In genomic region chr5:177319913-177320588, GRCh38 we compare ENCODE assay signal across 25 cellular contexts. TPM values are rescaled to one million over a fixed set of nuclear protein-coding genes. Genes with fewer than 3 reads are reported as not detected.
A peak's percentile ranks its signal among the peaks of the same experiment; 100 is the strongest.
DNase-seq lines count a peak whose midpoint lies in the region; ATAC-seq, FAIRE-seq and TF ChIP-seq lines count a peak whose summit lies in the region.
"Had no signal": no experiment of that assay in that cellular context is flagged by ENCODE, and none has a peak within 500 bp of the region (broad histone marks: within the 10 kb centered on the region; RNA-seq: fewer than 3 reads in every experiment).

No MANE protein-coding gene starts in this region.

- BruUV-seq in GM12878 (replicated peaks; lab: Mats Ljungman, UMichigan), result no TSS peak

- no peaks in the 10 kb centered on the region for H3K9me3 Mint-ChIP-seq in activated T-cell treated with anti-CD3 and anti-CD28 coated beads, Interleukin-2, amount 50 U/mL, for 4 hours
- H3K9me3 Mint-ChIP-seq in chondrocyte (ENCODE audit: low read depth), result no peaks in the 10 kb centered on the region

- CTCF ChIA-PET in GM12878 (lab: Yijun Ruan, JAX), result interaction anchor here (0.8 to 5.8 kb wide), 11 partner anchors 11 to 206 kb away, joined by 3 to 88 read pairs (median 5); no protein-coding TSS in a partner anchor

- no peak overlapping the region for H3K27ac Mint-ChIP-seq in chondrocyte (ENCODE audit: unreplicated experiment)
- H3K27ac Mint-ChIP-seq: activated naive CD8-positive, alpha-beta T cell; B cell had no signal

- TF ChIP-seq RAD21 in GM12878 (IDR thresholded peaks at IDR 0.05; ENCODE audit: insufficient read depth, low read depth, low read length), result no peak

- H3K27ac ChIP-seq in DND-41 (ENCODE audit: low read length) (no peak overlapping the region), GM12878 (ENCODE audit: control insufficient read depth, insufficient read depth) (no peak overlapping the region), neutrophil (peak overlapping the region; percentile 74)
- H3K27ac ChIP-seq: A549, gastrocnemius medialis, GM23248, ovary had no signal

- no peak overlapping the region for H3K4me3 ChIP-seq in DND-41 (ENCODE audit: low read depth in 1 of 2, low read length in 2 of 2)
- H3K4me3 ChIP-seq in GM12878, result no peak overlapping the region
- H3K4me3 ChIP-seq in neutrophil (ENCODE audit: low read depth in 1 of 2, low read length in 1 of 2), result peak overlapping the region in 1 of 2 experiments; percentile 42
- H3K4me3 ChIP-seq: A549, gastrocnemius medialis, GM23248, ovary had no signal

- H4K20me1 ChIP-seq in DND-41 (ENCODE audit: insufficient read depth, low read length) (peaks cover 8% of the 10 kb centered on the region), GM12878 (ENCODE audit: control insufficient read depth, insufficient read depth) (no peaks in the 10 kb centered on the region)

- no peak overlapping the region for H2AFZ ChIP-seq in DND-41 (ENCODE audit: low read depth, low read length)
- no peak overlapping the region for H2AFZ ChIP-seq in GM12878 (ENCODE audit: control insufficient read depth, low read depth, low read length)
- H2AFZ ChIP-seq: GM23248 had no signal

- H3K9me3 ChIP-seq in DND-41 (ENCODE audit: insufficient read depth, low read length, severe bottlenecking) (no peaks in the 10 kb centered on the region), GM12878 (replicated peaks; ENCODE audit: control insufficient read depth, insufficient read depth, low read length) (peaks cover 7% of the 10 kb centered on the region), neutrophil (no peaks in the 10 kb centered on the region)
- H3K9me3 ChIP-seq: A549, gastrocnemius medialis, ovary had no signal

- H3K36me3 ChIP-seq in DND-41 (ENCODE audit: insufficient read depth, low read length) (peaks cover 11% of the 10 kb centered on the region; the same call in 1 of the 2 replicates), GM12878 (ENCODE audit: control insufficient read depth in 2 of 2, insufficient read depth in 2 of 2, low read length in 1 of 2) (peaks cover 0 to 3% of the 10 kb centered on the region in 2 experiments; a peak in 1 of 4 replicates), neutrophil (no peaks in the 10 kb centered on the region)
- H3K36me3 ChIP-seq: gastrocnemius medialis, ovary had no signal

- no peak overlapping the region for H3K4me3 Mint-ChIP-seq in activated T-cell treated with anti-CD3 and anti-CD28 coated beads, Interleukin-2, amount 50 U/mL, for 4 hours
- H3K4me3 Mint-ChIP-seq in chondrocyte (ENCODE audit: unreplicated experiment), result no peak overlapping the region
- H3K4me3 Mint-ChIP-seq: activated naive CD8-positive, alpha-beta T cell; B cell; IgD-negative memory B cell had no signal

- H3K4me2 ChIP-seq in DND-41 (ENCODE audit: insufficient read depth, low read length) (no peak overlapping the region), GM12878 (ENCODE audit: control insufficient read depth, insufficient read depth) (no peak overlapping the region)
- H3K4me2 ChIP-seq: A549 had no signal

- SMC1A ChIA-PET in GM12878 (lab: Charles Lee; ENCODE audit: uncharacterized antibody, unreplicated experiment), result interaction anchor here (1.0 to 3.7 kb wide), 8 partner anchors 8 to 181 kb away, joined by 3 to 23 read pairs (median 5); partner anchors contain the start of gene PFN3

- H3K9ac ChIP-seq in DND-41 (ENCODE audit: low read depth, low read length) (no peak overlapping the region), GM12878 (ENCODE audit: control insufficient read depth, insufficient read depth, low read length) (no peak overlapping the region)
- H3K9ac ChIP-seq: GM23248 had no signal

- DNase-seq in activated T-cell treated with anti-CD3 and anti-CD28 coated beads, Interleukin-2, amount 50 U/mL, for 4 hours, result no peak
- no peak for DNase-seq in activated T-cell treated with anti-CD3 and anti-CD28 coated beads, Interleukin-2, amount 50 U/mL, for 1 hour
- DNase-seq in DND-41 (no peak), GM12878 (ENCODE audit: low read depth, low spot score) (no peak), NCI-H748 treated with DMSO at 0.1 percent for 48 hours (lab: John Stamatoyannopoulos, UW) (no peak), chondrocyte (ENCODE audit: low spot score) (no peak)
- DNase-seq: effector CD8-positive, alpha-beta T cell; EL; gastrocnemius medialis; GM23248; islet precursor cell; NCI-H1436 treated with DMSO at 0.1 percent for 48 hours; NCI-H2171 treated with DMSO at 0.1 percent for 48 hours; NCI-H526; stimulated activated CD4-positive, alpha-beta T cell treated with anti-CD3 and anti-CD28 coated beads, Interleukin-15, amount 100 ng/mL, for 24 hours; T-helper 2 cell had no signal

- no peak for FAIRE-seq in GM12878 (lab: Jason Lieb, UNC)
- FAIRE-seq: A549, D721Med, urothelium cell line had no signal

- no peaks in the 10 kb centered on the region for H3K4me1 ChIP-seq in DND-41 (ENCODE audit: insufficient read depth, low read length)
- peaks cover 10% of the 10 kb centered on the region for H3K4me1 ChIP-seq in GM12878 (ENCODE audit: control insufficient read depth, insufficient read depth, low read length)
- H3K4me1 ChIP-seq in neutrophil (ENCODE audit: control insufficient read depth in 1 of 2, insufficient read depth in 1 of 2, low read depth in 1 of 2, low read length in 1 of 2), result peaks cover 43 to 48% of the 10 kb centered on the region in 2 experiments
- H3K4me1 ChIP-seq: gastrocnemius medialis had no signal

- TF ChIP-seq EP300 in GM12878 (IDR thresholded peaks at IDR 0.05; ENCODE audit: borderline replicate concordance in 1 of 2, control insufficient read depth in 1 of 2, low read depth in 2 of 2, low read length in 2 of 2), result no peak

- POLR2A ChIA-PET in GM12878 (lab: Charles Lee), result interaction anchor here (1.2 to 2.4 kb wide), 2 partner anchors 39 to 59 kb away, joined by 4 to 5 read pairs; partner anchors contain the start of gene RGS14

- peaks cover 17% of the 10 kb centered on the region for H3K4me1 Mint-ChIP-seq in activated T-cell treated with anti-CD3 and anti-CD28 coated beads, Interleukin-2, amount 50 U/mL, for 4 hours (ENCODE audit: low read depth)
- no peaks in the 10 kb centered on the region for H3K4me1 Mint-ChIP-seq in chondrocyte (ENCODE audit: low read depth)

- peak; percentile 27 to 51 for ATAC-seq in activated T-cell treated with anti-CD3 and anti-CD28 coated beads, Interleukin-2, amount 50 U/mL, for 4 hours
- peak; percentile 49; the same call in 2 of the 3 replicates for ATAC-seq in DND-41 (ENCODE audit: insufficient read depth, low read depth)
- peak; percentile 57 for ATAC-seq in GM12878
- ATAC-seq in HG03097 (IDR thresholded peaks at IDR 0.05; ENCODE audit: low FRiP score, unreplicated experiment), result no peak
- ATAC-seq: A549 had no signal

- no peaks in the 10 kb centered on the region for H3K79me2 ChIP-seq in DND-41 (ENCODE audit: insufficient read depth, low read length)
- no peaks in the 10 kb centered on the region for H3K79me2 ChIP-seq in GM12878 (ENCODE audit: control insufficient read depth, insufficient read depth, low read length)

- TF ChIP-seq CTCF in DND-41 (IDR thresholded peaks at IDR 0.05; ENCODE audit: borderline replicate concordance, extremely low read depth, low read length, poor library complexity, severe bottlenecking) (no peak), GM12878 (IDR thresholded peaks at IDR 0.05 in 2 of 3, conservative IDR thresholded peaks at IDR 0.05 in 1 of 3; ENCODE audit: control insufficient read depth in 2 of 3, extremely low read depth in 1 of 3, insufficient read depth in 1 of 3, low read depth in 3 of 3, low read length in 3 of 3) (no peak), neutrophil (IDR thresholded peaks at IDR 0.05) (no peak), chondrocyte (IDR thresholded peaks at IDR 0.05) (no peak)

- 87% methylated on average over 14 of the region's 14 CpGs for WGBS in GM12878 (ENCODE audit: insufficient coverage, insufficient replicate concordance, low lambda C conversion rate, missing lambda C conversion rate)

- in situ Hi-C loops in GM12878 (cut with MboI), result loop anchor here (5.0 kb wide), 1 partner anchor 127 kb away; the partner anchor contains the start of gene PRR7

- RAD21 ChIA-PET in GM12878 (lab: Charles Lee; ENCODE audit: unreplicated experiment), result interaction anchor here (0.8 to 4.8 kb wide), 5 partner anchors 27 to 206 kb away, joined by 3 to 35 read pairs (median 10); no protein-coding TSS in a partner anchor

- no peaks in the 10 kb centered on the region for H3K27me3 Mint-ChIP-seq in activated T-cell treated with anti-CD3 and anti-CD28 coated beads, Interleukin-2, amount 50 U/mL, for 4 hours (ENCODE audit: low read depth)
- no peaks in the 10 kb centered on the region for H3K27me3 Mint-ChIP-seq in chondrocyte (ENCODE audit: low read depth)
- H3K27me3 Mint-ChIP-seq: activated naive CD8-positive, alpha-beta T cell; B cell; IgD-negative memory B cell had no signal

- peaks cover 7% of the 10 kb centered on the region for H3K36me3 Mint-ChIP-seq in activated T-cell treated with anti-CD3 and anti-CD28 coated beads, Interleukin-2, amount 50 U/mL, for 4 hours (ENCODE audit: insufficient read depth)
- H3K36me3 Mint-ChIP-seq in chondrocyte (ENCODE audit: low read depth), result peaks cover 7% of the 10 kb centered on the region

- H3K27me3 ChIP-seq in DND-41 (ENCODE audit: insufficient read depth, low read length, poor library complexity), result no peaks in the 10 kb centered on the region
- H3K27me3 ChIP-seq in GM12878 (replicated peaks in 1 of 2; ENCODE audit: control insufficient read depth in 2 of 2, insufficient read depth in 2 of 2, low read length in 1 of 2), result no peaks in the 10 kb centered on the region
- H3K27me3 ChIP-seq in neutrophil, result no peaks in the 10 kb centered on the region
- H3K27me3 ChIP-seq: gastrocnemius medialis, ovary had no signal

- intact Hi-C loops in GM12878 (cut with micrococcal nuclease; ENCODE audit: unreplicated experiment), result no loop called here

- no peak for TF ChIP-seq POLR2A in GM12878 (IDR thresholded peaks at IDR 0.05; ENCODE audit: low read depth, low read length)

RNA-seq across cellular contexts. Expression of gene MXD3, which starts 8.4 kb away (rescaled TPM):
- 1 to 10 TPM; 3.7 to 5.1 (median 4.3) TPM for total RNA-seq in activated T-cell treated with anti-CD3 and anti-CD28 coated beads, Interleukin-2, amount 50 U/mL, for 4 hours
- 14.3 and 15.7 TPM in 2 replicates for total RNA-seq in GM12878 (2013; cell fraction: nucleolus; rRNA removed)
- total RNA-seq in GM12878 (2014; rRNA removed), result 26.9 and 27.4 TPM in 2 replicates
- total RNA-seq in GM12878 (2014; rRNA removed; fragmentation: Illumina TruSeq; extraction: Trizol), result 3.5 and 3.8 TPM in 2 replicates
- total RNA-seq in GM12878 (2021), result 20.5 and 26.7 TPM in 2 replicates
- polyA plus RNA-seq in GM12878 (2011; ENCODE audit: low read depth), result 2.8 TPM
- 4.1 and 13.3 TPM in 2 replicates for polyA plus RNA-seq in GM12878 (2011; rRNA removed)
- 13.5 and 26.2 TPM in 2 replicates for polyA plus RNA-seq in GM12878 (2011; cell fraction: cytosol; rRNA removed)
- polyA plus RNA-seq in GM12878 (2011; cell fraction: nucleus; rRNA removed), result 63.9 and 69.4 TPM in 2 replicates
- 14.0 and 14.1 TPM in 2 replicates for polyA plus RNA-seq in GM12878 (2012)
- polyA plus RNA-seq in GM12878 (2014; fragmentation: Illumina TruSeq; extraction: Trizol), result 0.79 and 1.7 TPM in 2 replicates
- polyA plus RNA-seq in GM12878 (2014; fragmentation: Nextera tagmentation; extraction: Ambion mirVana), result under 1 TPM; 0.24 to 0.93 TPM
- polyA plus RNA-seq in GM12878 (2014; rRNA removed), result 29.8 and 36.2 TPM in 2 replicates
- polyA plus RNA-seq in GM12878 (2016; fragmentation: Nextera tagmentation; extraction: Ambion mirVana), result 10 to 100 TPM; 13.7 to 15.5 TPM
- 3.0 and 7.4 TPM in 2 replicates for polyA minus RNA-seq in GM12878 (2011; rRNA and poly(A)+ RNA removed)
- polyA minus RNA-seq in GM12878 (2011; cell fraction: cytosol; rRNA and poly(A)+ RNA removed), result 3.8 and 6.5 TPM in 2 replicates
- polyA minus RNA-seq in GM12878 (2011; cell fraction: nucleus; rRNA and poly(A)+ RNA removed), result 9.9 and 20.9 TPM in 2 replicates
- 6.5 to 9.4 TPM (median 8.4 TPM) in 3 replicates for total RNA-seq in chondrocyte

RNA-seq across cellular contexts. Expression of gene PRELID1, which starts 16.5 kb away (rescaled TPM):
- total RNA-seq in activated T-cell treated with anti-CD3 and anti-CD28 coated beads, Interleukin-2, amount 50 U/mL, for 4 hours, result 100 to 1,000 TPM; 293 to 372 (median 302) TPM
- 23.2 and 24.5 TPM in 2 replicates for total RNA-seq in GM12878 (2013; cell fraction: nucleolus; rRNA removed)
- total RNA-seq in GM12878 (2014; rRNA removed) (190 and 251 TPM in 2 replicates), GM12878 (2014; rRNA removed; fragmentation: Illumina TruSeq; extraction: Trizol) (221 and 242 TPM in 2 replicates), GM12878 (2021) (259 and 261 TPM in 2 replicates), chondrocyte (102 to 119 TPM (median 109 TPM) in 3 replicates)
- polyA plus RNA-seq in GM12878 (2011; ENCODE audit: low read depth), result 42.5 TPM
- polyA plus RNA-seq in GM12878 (2011; rRNA removed) (171 and 256 TPM in 2 replicates), GM12878 (2014; fragmentation: Illumina TruSeq; extraction: Trizol) (157 and 248 TPM in 2 replicates), GM12878 (2014; fragmentation: Nextera tagmentation; extraction: Ambion mirVana) (100 to 1,000 TPM in 1 of 2 experiments, 10 to 100 TPM in 1; 30.9 to 106 TPM), GM12878 (2014; rRNA removed) (414 and 449 TPM in 2 replicates), GM12878 (2016; fragmentation: Nextera tagmentation; extraction: Ambion mirVana) (100 to 1,000 TPM; 529 to 584 TPM)
- 352 and 401 TPM in 2 replicates for polyA plus RNA-seq in GM12878 (2011; cell fraction: cytosol; rRNA removed)
- polyA plus RNA-seq in GM12878 (2011; cell fraction: nucleus; rRNA removed), result 123 and 139 TPM in 2 replicates
- polyA plus RNA-seq in GM12878 (2012), result 120 and 141 TPM in 2 replicates
- polyA minus RNA-seq in GM12878 (2011; rRNA and poly(A)+ RNA removed), result 114 and 144 TPM in 2 replicates
- polyA minus RNA-seq in GM12878 (2011; cell fraction: cytosol; rRNA and poly(A)+ RNA removed), result 60.1 and 62.4 TPM in 2 replicates
- 28.7 and 43.0 TPM in 2 replicates for polyA minus RNA-seq in GM12878 (2011; cell fraction: nucleus; rRNA and poly(A)+ RNA removed)

RNA-seq across cellular contexts. Expression of gene RAB24, which starts 16.5 kb away (rescaled TPM):
- 10 to 100 TPM; 26.3 to 29.8 (median 27.5) TPM for total RNA-seq in activated T-cell treated with anti-CD3 and anti-CD28 coated beads, Interleukin-2, amount 50 U/mL, for 4 hours
- 10.2 and 10.5 TPM in 2 replicates for total RNA-seq in GM12878 (2013; cell fraction: nucleolus; rRNA removed)
- total RNA-seq in GM12878 (2014; rRNA removed) (25.7 and 31.0 TPM in 2 replicates), GM12878 (2014; rRNA removed; fragmentation: Illumina TruSeq; extraction: Trizol) (11.9 and 12.1 TPM in 2 replicates), GM12878 (2021) (27.6 and 30.3 TPM in 2 replicates), chondrocyte (31.5 to 37.3 TPM (median 36.7 TPM) in 3 replicates)
- polyA plus RNA-seq in GM12878 (2011; ENCODE audit: low read depth), result 18.3 TPM
- polyA plus RNA-seq in GM12878 (2011; rRNA removed) (15.0 and 22.3 TPM in 2 replicates), GM12878 (2014; fragmentation: Illumina TruSeq; extraction: Trizol) (14.1 and 15.1 TPM in 2 replicates), GM12878 (2014; fragmentation: Nextera tagmentation; extraction: Ambion mirVana) (10 to 100 TPM in 1 of 2 experiments, 1 to 10 TPM in 1; 8.0 to 12.8 TPM), GM12878 (2014; rRNA removed) (44.4 and 50.8 TPM in 2 replicates), GM12878 (2016; fragmentation: Nextera tagmentation; extraction: Ambion mirVana) (10 to 100 TPM; 26.4 to 28.4 TPM)
- 29.7 and 37.0 TPM in 2 replicates for polyA plus RNA-seq in GM12878 (2011; cell fraction: cytosol; rRNA removed)
- polyA plus RNA-seq in GM12878 (2011; cell fraction: nucleus; rRNA removed), result 63.9 and 79.7 TPM in 2 replicates
- polyA plus RNA-seq in GM12878 (2012), result 29.2 and 29.8 TPM in 2 replicates
- 6.9 and 10.0 TPM in 2 replicates for polyA minus RNA-seq in GM12878 (2011; rRNA and poly(A)+ RNA removed)
- polyA minus RNA-seq in GM12878 (2011; cell fraction: cytosol; rRNA and poly(A)+ RNA removed), result 3.6 and 5.7 TPM in 2 replicates
- 9.4 and 16.1 TPM in 2 replicates for polyA minus RNA-seq in GM12878 (2011; cell fraction: nucleus; rRNA and poly(A)+ RNA removed)

RNA-seq across cellular contexts. Expression of gene LMAN2, which starts 31.4 kb away (rescaled TPM):
- total RNA-seq in activated T-cell treated with anti-CD3 and anti-CD28 coated beads, Interleukin-2, amount 50 U/mL, for 4 hours, result 100 to 1,000 TPM; 120 to 129 (median 127) TPM
- total RNA-seq in GM12878 (2013; cell fraction: nucleolus; rRNA removed), result 195 and 213 TPM in 2 replicates
- 184 and 207 TPM in 2 replicates for total RNA-seq in GM12878 (2014; rRNA removed)
- total RNA-seq in GM12878 (2014; rRNA removed; fragmentation: Illumina TruSeq; extraction: Trizol), result 98.9 and 112 TPM in 2 replicates
- total RNA-seq in GM12878 (2021), result 117 and 121 TPM in 2 replicates
- polyA plus RNA-seq in GM12878 (2011; ENCODE audit: low read depth), result 35.5 TPM
- polyA plus RNA-seq in GM12878 (2011; rRNA removed), result 55.9 and 104 TPM in 2 replicates
- 273 and 308 TPM in 2 replicates for polyA plus RNA-seq in GM12878 (2011; cell fraction: cytosol; rRNA removed)
- 210 and 234 TPM in 2 replicates for polyA plus RNA-seq in GM12878 (2011; cell fraction: nucleus; rRNA removed)
- polyA plus RNA-seq in GM12878 (2012), result 139 and 151 TPM in 2 replicates
- polyA plus RNA-seq in GM12878 (2014; fragmentation: Illumina TruSeq; extraction: Trizol), result 84.1 and 178 TPM in 2 replicates
- polyA plus RNA-seq in GM12878 (2014; fragmentation: Nextera tagmentation; extraction: Ambion mirVana), result 10 to 100 TPM in 1 of 2 experiments, 1 to 10 TPM in 1; 2.4 to 11.4 TPM
- 179 and 230 TPM in 2 replicates for polyA plus RNA-seq in GM12878 (2014; rRNA removed)
- 100 to 1,000 TPM; 252 to 264 TPM for polyA plus RNA-seq in GM12878 (2016; fragmentation: Nextera tagmentation; extraction: Ambion mirVana)
- polyA minus RNA-seq in GM12878 (2011; rRNA and poly(A)+ RNA removed), result 197 and 327 TPM in 2 replicates
- 100 and 110 TPM in 2 replicates for polyA minus RNA-seq in GM12878 (2011; cell fraction: cytosol; rRNA and poly(A)+ RNA removed)
- 69.0 and 97.6 TPM in 2 replicates for polyA minus RNA-seq in GM12878 (2011; cell fraction: nucleus; rRNA and poly(A)+ RNA removed)
- total RNA-seq in chondrocyte, result 76.6 to 128 TPM (median 83.4 TPM) in 3 replicates

RNA-seq across cellular contexts. Expression of gene RGS14, which starts 37.7 kb away (rescaled TPM):
- total RNA-seq in activated T-cell treated with anti-CD3 and anti-CD28 coated beads, Interleukin-2, amount 50 U/mL, for 4 hours, result 10 to 100 TPM; 43.7 to 62.3 (median 46.2) TPM
- total RNA-seq in GM12878 (2013; cell fraction: nucleolus; rRNA removed), result 111 and 131 TPM in 2 replicates
- 56.5 and 68.1 TPM in 2 replicates for total RNA-seq in GM12878 (2014; rRNA removed)
- total RNA-seq in GM12878 (2014; rRNA removed; fragmentation: Illumina TruSeq; extraction: Trizol), result 25.1 and 30.4 TPM in 2 replicates
- total RNA-seq in GM12878 (2021), result 65.6 and 72.9 TPM in 2 replicates
- 6.4 TPM for polyA plus RNA-seq in GM12878 (2011; ENCODE audit: low read depth)
- polyA plus RNA-seq in GM12878 (2011; rRNA removed), result 28.8 and 57.1 TPM in 2 replicates
- 90.6 and 104 TPM in 2 replicates for polyA plus RNA-seq in GM12878 (2011; cell fraction: cytosol; rRNA removed)
- 281 and 299 TPM in 2 replicates for polyA plus RNA-seq in GM12878 (2011; cell fraction: nucleus; rRNA removed)
- 30.7 and 40.7 TPM in 2 replicates for polyA plus RNA-seq in GM12878 (2012)
- polyA plus RNA-seq in GM12878 (2014; fragmentation: Illumina TruSeq; extraction: Trizol), result 4.4 and 35.8 TPM in 2 replicates
- 1 to 10 TPM in 1 of 2 experiments, under 1 TPM in 1; 0.19 to 1.3 TPM for polyA plus RNA-seq in GM12878 (2014; fragmentation: Nextera tagmentation; extraction: Ambion mirVana)
- polyA plus RNA-seq in GM12878 (2014; rRNA removed), result 88.7 and 91.9 TPM in 2 replicates
- 10 to 100 TPM; 53.6 to 56.0 TPM for polyA plus RNA-seq in GM12878 (2016; fragmentation: Nextera tagmentation; extraction: Ambion mirVana)
- polyA minus RNA-seq in GM12878 (2011; rRNA and poly(A)+ RNA removed), result 40.5 and 82.2 TPM in 2 replicates
- polyA minus RNA-seq in GM12878 (2011; cell fraction: cytosol; rRNA and poly(A)+ RNA removed), result 26.2 and 29.3 TPM in 2 replicates
- polyA minus RNA-seq in GM12878 (2011; cell fraction: nucleus; rRNA and poly(A)+ RNA removed), result 52.3 and 74.0 TPM in 2 replicates
- total RNA-seq in chondrocyte, result 6.8 to 11.6 TPM (median 10.1 TPM) in 3 replicates
